Comparison of ENCODE assay signal across 15 cellular contexts in genomic region chr5:154802050-154802449, GRCh38. TPM values are rescaled to one million over a fixed set of nuclear protein-coding genes. Genes with fewer than 3 reads are reported as not detected.
DNase-seq lines count a peak whose midpoint lies in the region; ATAC-seq and TF ChIP-seq lines count a peak whose summit lies in the region.
"Had no signal": no experiment of that assay in that cellular context is flagged by ENCODE, and none has a peak within 500 bp of the region (broad histone marks: within the 10 kb centered on the region; RNA-seq: fewer than 3 reads in every experiment).

No MANE protein-coding gene starts in this region.

- H3K27ac ChIP-seq in breast epithelium: no peak overlapping the region

- no peak overlapping the region for H3K4me3 Mint-ChIP-seq in MCF 10A (ENCODE audit: unreplicated experiment)
- no peak overlapping the region for H3K4me3 Mint-ChIP-seq in T-helper 17 cell
- no peak overlapping the region for H3K4me3 Mint-ChIP-seq in effector memory CD8-positive, alpha-beta T cell
- no peak overlapping the region for H3K4me3 Mint-ChIP-seq in stimulated activated effector memory CD8-positive, alpha-beta T cell treated with anti-CD3 and anti-CD28 coated beads, Interleukin-12 subunit alpha, Interleukin-12 subunit beta, amount 100 ng/mL, for 72 hours

- intact Hi-C loops in MCF 10A (cut with micrococcal nuclease) (no loop called here), breast epithelium (cut with DNase I; ENCODE audit: low total_unique reads) (loop anchor here (10.0 kb wide), 1 partner anchor 147 kb away; no protein-coding TSS in a partner anchor)

- no peak overlapping the region for H3K4me3 ChIP-seq in breast epithelium

- H3K36me3 Mint-ChIP-seq in MCF 10A (ENCODE audit: insufficient read depth, unreplicated experiment) (peaks cover 98% of the 10 kb centered on the region), T-helper 17 cell (ENCODE audit: low read depth) (peaks cover 12% of the 10 kb centered on the region)
- H3K36me3 Mint-ChIP-seq in effector memory CD8-positive, alpha-beta T cell (ENCODE audit: insufficient read depth): peaks cover 62% of the 10 kb centered on the region
- H3K36me3 Mint-ChIP-seq in stimulated activated effector memory CD8-positive, alpha-beta T cell treated with anti-CD3 and anti-CD28 coated beads, Interleukin-12 subunit alpha, Interleukin-12 subunit beta, amount 100 ng/mL, for 72 hours: peaks cover 99% of the 10 kb centered on the region

- H3K9me3 ChIP-seq in breast epithelium: no peaks in the 10 kb centered on the region
- no peaks in the 10 kb centered on the region for H3K9me3 ChIP-seq in T-helper 17 cell (ENCODE audit: control insufficient read depth, low read length, poor library complexity, severe bottlenecking)
- H3K9me3 ChIP-seq: BE2C had no signal

- no peaks in the 10 kb centered on the region for H3K4me1 ChIP-seq in breast epithelium
- H3K4me1 ChIP-seq: BE2C had no signal

- H3K9me3 Mint-ChIP-seq in MCF 10A (ENCODE audit: unreplicated experiment): no peaks in the 10 kb centered on the region
- H3K9me3 Mint-ChIP-seq in effector memory CD8-positive, alpha-beta T cell: no peaks in the 10 kb centered on the region
- H3K9me3 Mint-ChIP-seq in stimulated activated effector memory CD8-positive, alpha-beta T cell treated with anti-CD3 and anti-CD28 coated beads, Interleukin-12 subunit alpha, Interleukin-12 subunit beta, amount 100 ng/mL, for 72 hours: no peaks in the 10 kb centered on the region

- TF ChIP-seq POLR2A in breast epithelium (IDR thresholded peaks at IDR 0.05): no peak

- DNase-seq in MCF 10A (ENCODE audit: unreplicated experiment) (no peak), breast epithelium (ENCODE audit: low spot score in 2 of 2) (no peak), T-helper 17 cell (no peak)
- no peak for DNase-seq in effector memory CD8-positive, alpha-beta T cell
- no peak for DNase-seq in stimulated activated effector memory CD8-positive, alpha-beta T cell treated with anti-CD3 and anti-CD28 coated beads, Interleukin-12 subunit alpha, Interleukin-12 subunit beta, amount 100 ng/mL, for 72 hours (ENCODE audit: low spot score in 2 of 2)
- no peak for DNase-seq in activated CD4-positive, alpha-beta T cell treated with anti-CD3 and anti-CD28 coated beads for 1 hour
- DNase-seq: BE2C, DMS153, EL, GOT3, NCI-H1105 treated with DMSO at 0.1 percent for 48 hours, NCI-H187, NCI-H446, PC-3 had no signal

- CTCF ChIA-PET in MCF 10A (lab: Yijun Ruan, JAX): interaction anchor here (0.6 to 1.6 kb wide), 10 partner anchors 12 to 335 kb away, joined by 3 to 9 read pairs (median 3); no protein-coding TSS in a partner anchor

- no TSS peak for BruUV-seq in MCF 10A (replicated peaks; lab: Mats Ljungman, UMichigan)

- H3K27me3 Mint-ChIP-seq in MCF 10A (ENCODE audit: insufficient read depth, unreplicated experiment) (no peaks in the 10 kb centered on the region), T-helper 17 cell (no peaks in the 10 kb centered on the region)
- no peaks in the 10 kb centered on the region for H3K27me3 Mint-ChIP-seq in effector memory CD8-positive, alpha-beta T cell

- no peak for ATAC-seq in T-helper 17 cell
- no peak for ATAC-seq in effector memory CD8-positive, alpha-beta T cell (replicated peaks)
- ATAC-seq in stimulated activated effector memory CD8-positive, alpha-beta T cell treated with anti-CD3 and anti-CD28 coated beads, Interleukin-12 subunit alpha, Interleukin-12 subunit beta, amount 100 ng/mL, for 72 hours: no peak
- ATAC-seq in HG02798 (IDR thresholded peaks at IDR 0.05; ENCODE audit: poor library complexity, unreplicated experiment): no peak
- ATAC-seq: PC-3 had no signal

- no peaks in the 10 kb centered on the region for H3K27me3 ChIP-seq in breast epithelium
- H3K27me3 ChIP-seq: BE2C had no signal

- POLR2A ChIA-PET in MCF 10A (lab: Yijun Ruan, JAX): no interaction called here

- H3K4me1 Mint-ChIP-seq in MCF 10A (ENCODE audit: insufficient read depth, unreplicated experiment) (no peaks in the 10 kb centered on the region), T-helper 17 cell (peaks cover 10% of the 10 kb centered on the region)
- peaks cover 3 to 7% of the 10 kb centered on the region in 2 donors for H3K4me1 Mint-ChIP-seq in effector memory CD8-positive, alpha-beta T cell (ENCODE audit: low read depth in 2 of 2)
- peaks cover 10% of the 10 kb centered on the region for H3K4me1 Mint-ChIP-seq in stimulated activated effector memory CD8-positive, alpha-beta T cell treated with anti-CD3 and anti-CD28 coated beads, Interleukin-12 subunit alpha, Interleukin-12 subunit beta, amount 100 ng/mL, for 72 hours

- peak overlapping the region; percentile 63 for H3K27ac Mint-ChIP-seq in MCF 10A (ENCODE audit: low read depth, unreplicated experiment)
- peak overlapping the region; percentile 81 for H3K27ac Mint-ChIP-seq in T-helper 17 cell
- peak overlapping the region; percentile 47 to 71 for H3K27ac Mint-ChIP-seq in effector memory CD8-positive, alpha-beta T cell
- peak overlapping the region; percentile 80 for H3K27ac Mint-ChIP-seq in stimulated activated effector memory CD8-positive, alpha-beta T cell treated with anti-CD3 and anti-CD28 coated beads, Interleukin-12 subunit alpha, Interleukin-12 subunit beta, amount 100 ng/mL, for 72 hours

- peaks cover 22% of the 10 kb centered on the region for H3K36me3 ChIP-seq in breast epithelium

- TF ChIP-seq CTCF in MCF 10A (IDR thresholded peaks at IDR 0.05; ENCODE audit: unreplicated experiment) (no peak), breast epithelium (IDR thresholded peaks at IDR 0.05) (no peak)

RNA-seq across cellular contexts. Expression of gene LARP1, which starts 46.9 kb away (rescaled TPM):
- 321 and 340 TPM in 2 replicates for total RNA-seq in MCF 10A (2022)
- total RNA-seq in breast epithelium: 100 to 1,000 TPM in 1 of 3 donors, 10 to 100 TPM in 2; 64.0 to 123 (median 73.7) TPM
- 100 to 1,000 TPM; 121 to 125 TPM for total RNA-seq in T-helper 17 cell

RNA-seq across cellular contexts. Expression of gene FAXDC2, which starts 48.4 kb away (rescaled TPM):
- total RNA-seq in MCF 10A (2022) (0.79 and 2.1 TPM in 2 replicates), breast epithelium (100 to 1,000 TPM in 1 of 3 donors, 10 to 100 TPM in 2; 43.9 to 117 (median 52.5) TPM), T-helper 17 cell (10 to 100 TPM in 1 of 2 donors, 1 to 10 TPM in 1; 1.1 to 36.8 TPM)
- total RNA-seq: PC-3 had no signal

RNA-seq across cellular contexts. Expression of gene CNOT8, which starts 56.4 kb away (rescaled TPM):
- total RNA-seq in MCF 10A (2022) (52.3 and 60.5 TPM in 2 replicates), breast epithelium (100 to 1,000 TPM in 1 of 3 donors, 10 to 100 TPM in 2; 78.7 to 180 (median 84.7) TPM), T-helper 17 cell (100 to 1,000 TPM; 109 to 111 TPM)
